In genomic region chr3:42190701-42191442, GRCh38 we compare ENCODE assay signal across 8 cellular contexts.
DNase-seq lines count a peak whose midpoint lies in the region; ATAC-seq and TF ChIP-seq lines count a peak whose summit lies in the region.

No MANE protein-coding gene starts in this region.

- H3K4me2 ChIP-seq in BLaER1: peak overlapping the region; percentile 67
- H3K4me2 ChIP-seq in PC-9: no peak overlapping the region

- H3K9ac ChIP-seq in BLaER1: no peak overlapping the region

- intact Hi-C loops in PC-9 (cut with micrococcal nuclease; ENCODE audit: unreplicated experiment): loop anchor here (1.0 to 10.0 kb wide), 3 partner anchors 54 to 296 kb away; no protein-coding TSS in a partner anchor

- DNase-seq in HEK293T (ENCODE audit: extremely low spot score): peak; percentile 71
- DNase-seq in PC-9: peak; percentile 45 to 66
- DNase-seq in activated T-helper 1 cell treated with Interleukin-2 at 50 U/mL for 16 hours (ENCODE audit: low read depth): peak; percentile 37
- peak; percentile 72 for DNase-seq in fibroblast of the aortic adventitia (ENCODE audit: low read depth)
- peak in 43 of 56 donors; percentile 7 to 85 (median 43) for DNase-seq in nucleus accumbens (lab: John Stamatoyannopoulos, UW)
- peak; percentile 18 for DNase-seq in thoracic aorta (ENCODE audit: low spot score)
- DNase-seq in GOT3 (lab: John Stamatoyannopoulos, UW): no peak

- H3K36me3 ChIP-seq in BLaER1 (peaks cover 86% of the 10 kb centered on the region), PC-9 (ENCODE audit: low read depth) (no peaks in the 10 kb centered on the region), thoracic aorta (peaks cover 3% of the 10 kb centered on the region)

- H3K4me1 ChIP-seq in BLaER1 (peaks cover 57% of the 10 kb centered on the region), PC-9 (replicated peaks; ENCODE audit: insufficient read depth) (no peaks in the 10 kb centered on the region), thoracic aorta (ENCODE audit: control insufficient read depth in 1 of 2, low read depth in 2 of 2) (peaks cover 0 to 17% of the 10 kb centered on the region in 2 donors)

- CTCF ChIA-PET in HEK293T (lab: Yijun Ruan, JAX): interaction anchor here (0.6 to 3.7 kb wide), 27 partner anchors 8 to 253 kb away, joined by 3 to 45 read pairs (median 4); no protein-coding TSS in a partner anchor
- CTCF ChIA-PET in PC-9 (lab: Charles Lee): interaction anchor here (0.5 to 1.7 kb wide), 13 partner anchors 10 to 1708 kb away, joined by 3 to 39 read pairs (median 5); no protein-coding TSS in a partner anchor

- H2AFZ ChIP-seq in PC-9: no peak overlapping the region

- H3K27ac ChIP-seq in BLaER1: 0 out of 2 replicates have a peak overlapping the region, but pooled peaks have one; percentile 15
- no peak overlapping the region for H3K27ac ChIP-seq in PC-9
- H3K27ac ChIP-seq in thoracic aorta: no peak overlapping the region

- BruUV-seq in PC-9 (replicated peaks; lab: Mats Ljungman, UMichigan): no TSS peak

- H3K79me2 ChIP-seq in PC-9 (ENCODE audit: low read depth): no peaks in the 10 kb centered on the region

- H3K9me2 ChIP-seq in PC-9 (ENCODE audit: insufficient read depth): no peaks in the 10 kb centered on the region

- no peaks in the 10 kb centered on the region for H3F3A ChIP-seq in PC-9 (ENCODE audit: insufficient read depth, low read depth)

- H3K4me3 ChIP-seq in BLaER1: no peak overlapping the region
- no peak overlapping the region for H3K4me3 ChIP-seq in PC-9
- H3K4me3 ChIP-seq in fibroblast of the aortic adventitia (ENCODE audit: low read depth, low read length): no peak overlapping the region
- no peak overlapping the region for H3K4me3 ChIP-seq in thoracic aorta

- peak; percentile 88 for TF ChIP-seq CTCF in PC-9 (conservative IDR thresholded peaks at IDR 0.05)
- peak; percentile 78 for TF ChIP-seq CTCF in fibroblast of the aortic adventitia (IDR thresholded peaks at IDR 0.05; ENCODE audit: insufficient read depth, low read length)
- TF ChIP-seq CTCF in thoracic aorta (IDR thresholded peaks at IDR 0.05): peak; percentile 82

- H3K27me3 ChIP-seq in BLaER1 (no peaks in the 10 kb centered on the region), PC-9 (ENCODE audit: insufficient read depth, low read depth) (no peaks in the 10 kb centered on the region), thoracic aorta (replicated peaks; ENCODE audit: insufficient read depth) (no peaks in the 10 kb centered on the region)

- no peaks in the 10 kb centered on the region for H3K9me3 ChIP-seq in BLaER1
- H3K9me3 ChIP-seq in PC-9 (ENCODE audit: insufficient read depth, low read depth): no peaks in the 10 kb centered on the region
- no peaks in the 10 kb centered on the region for H3K9me3 ChIP-seq in thoracic aorta

- peaks cover 99% of the 10 kb centered on the region for H4K20me1 ChIP-seq in BLaER1
- H4K20me1 ChIP-seq in PC-9 (ENCODE audit: insufficient read depth): no peaks in the 10 kb centered on the region

- no peak for ATAC-seq in thoracic aorta (ENCODE audit: insufficient number of reproducible peaks, low FRiP score, low read depth)

- POLR2A ChIA-PET in HEK293T (lab: Yijun Ruan, JAX): interaction anchor here (1.6 kb wide), 1 partner anchor 73 kb away, joined by 5 read pairs; no protein-coding TSS in a partner anchor
- POLR2A ChIA-PET in PC-9 (lab: Charles Lee; ENCODE audit: unreplicated experiment): interaction anchor here (0.6 kb wide), 4 partner anchors 31 to 434 kb away, joined by 3 to 22 read pairs (median 4); no protein-coding TSS in a partner anchor

TF ChIP-seq in HEK293T, 16 proteins besides CTCF, POLR2A, EP300 and RAD21:
- TF ChIP-seq NFRKB (IDR thresholded peaks at IDR 0.05): no peak
- TF ChIP-seq ZNF384 (IDR thresholded peaks at IDR 0.05): no peak
- no peak for TF ChIP-seq FOXM1 (IDR thresholded peaks at IDR 0.05; ENCODE audit: borderline replicate concordance)
- TF ChIP-seq FOXA1 (IDR thresholded peaks at IDR 0.05): no peak
- TF ChIP-seq SUZ12 (IDR thresholded peaks at IDR 0.05): no peak
- no peak for TF ChIP-seq L3MBTL2 (conservative IDR thresholded peaks at IDR 0.05)
- no peak for TF ChIP-seq ARNT (IDR thresholded peaks at IDR 0.05)
- no peak for TF ChIP-seq ELF4 (IDR thresholded peaks at IDR 0.05)
- no peak for TF ChIP-seq SP1 (IDR thresholded peaks at IDR 0.05)
- TF ChIP-seq PKNOX1 (IDR thresholded peaks at IDR 0.05): no peak
- no peak for TF ChIP-seq CTBP1 (IDR thresholded peaks at IDR 0.05; ENCODE audit: borderline replicate concordance)
- TF ChIP-seq LEF1 (IDR thresholded peaks at IDR 0.05; ENCODE audit: borderline replicate concordance): no peak
- TF ChIP-seq FOXK2 (IDR thresholded peaks at IDR 0.05): no peak
- TF ChIP-seq TARDBP (IDR thresholded peaks at IDR 0.05): no peak
- no peak for TF ChIP-seq BHLHE40 (IDR thresholded peaks at IDR 0.05; ENCODE audit: borderline replicate concordance)
- no peak; the same call in 1 of the 2 replicates for TF ChIP-seq HDGF (IDR thresholded peaks at IDR 0.05; ENCODE audit: borderline replicate concordance)
